ENCODE assay signal across 23 cellular contexts in the genomic region with DNA sequence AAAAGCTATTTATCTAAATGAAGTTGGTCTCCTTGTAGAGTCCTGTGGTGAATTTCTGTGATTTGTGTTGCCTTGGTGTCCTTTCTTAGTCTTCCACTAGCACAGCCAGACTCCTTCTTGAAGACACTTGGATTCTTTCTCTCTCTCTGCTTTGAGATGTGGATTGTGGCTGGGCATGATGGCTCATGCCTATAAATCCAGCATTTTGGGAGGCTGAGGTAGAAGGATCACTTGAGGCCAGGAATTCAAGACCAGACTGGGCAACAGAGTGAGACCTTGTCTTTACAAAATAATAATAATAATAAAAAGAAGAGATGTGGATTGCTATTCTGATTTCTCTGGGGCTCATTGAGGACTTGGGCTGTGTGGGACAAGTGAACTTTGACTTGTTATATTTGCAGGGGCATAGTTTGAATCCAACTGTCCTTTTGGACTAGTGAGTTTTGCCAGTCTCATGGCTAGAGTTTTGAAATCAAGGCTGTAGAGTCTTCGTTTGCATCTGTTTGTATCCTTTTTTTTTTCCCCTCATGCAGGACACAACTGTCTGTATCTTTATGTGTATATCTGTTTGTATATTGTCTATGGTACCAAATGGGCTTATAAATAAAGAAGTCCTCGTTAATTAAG. TPM values are rescaled to one million over a fixed set of nuclear protein-coding genes. Genes with fewer than 3 reads are reported as not detected.
DNase-seq lines count a peak whose midpoint lies in the region; ATAC-seq, FAIRE-seq and TF ChIP-seq lines count a peak whose summit lies in the region.
"Had no signal": no experiment of that assay in that cellular context is flagged by ENCODE, and none has a peak within 500 bp of the region (broad histone marks: within the 10 kb centered on the region; RNA-seq: fewer than 3 reads in every experiment).

No MANE protein-coding gene starts in this region.

- no peak for TF ChIP-seq RAD21 in HepG2 (CRISPR knock-in tag; IDR thresholded peaks at IDR 0.05)

- WGBS in HepG2 (ENCODE audit: low lambda C conversion rate), result 3% methylated on average over 2 of the region's 2 CpGs
- WGBS in right lobe of liver (ENCODE audit: insufficient coverage, low coverage, low lambda C conversion rate, missing lambda C conversion rate), result 34% methylated on average over 2 of the region's 2 CpGs
- 50 to 74% (median 55%) methylated on average over 2 of the region's 2 CpGs for WGBS in small intestine, 3 donors
- WGBS in upper lobe of left lung, 2 donors, result 76 to 82% methylated on average over 2 of the region's 2 CpGs

- ATAC-seq in activated B cell treated with CpG ODN at 0.5 μM for 24 hours (ENCODE audit: low read depth) (no peak), HepG2 (peak; percentile 88), right lobe of liver (peak; percentile 79 to 92 (median 84)), HG03571 (IDR thresholded peaks at IDR 0.05; ENCODE audit: unreplicated experiment) (no peak), upper lobe of left lung (ENCODE audit: low FRiP score in 2 of 2) (no peak)
- ATAC-seq: CD8-positive, alpha-beta T cell had no signal

- H3K79me2 ChIP-seq in HepG2 (ENCODE audit: insufficient read depth, low read length), result no peaks in the 10 kb centered on the region

- no peaks in the 10 kb centered on the region for H3K36me3 Mint-ChIP-seq in activated B cell treated with CpG ODN at 0.5 μM for 24 hours (ENCODE audit: low read depth)
- H3K36me3 Mint-ChIP-seq: CD8-positive, alpha-beta T cell had no signal

- H3K9ac ChIP-seq in HepG2 (ENCODE audit: insufficient read depth, low read depth, low read length), result peak overlapping the region; percentile 26; the same call in 1 of the 2 replicates
- H3K9ac ChIP-seq: BLaER1 treated with 17β-estradiol and CSF1 and Interleukin-3, amounts not matched to agents 10 nM and 100 nM had no signal

- no peak for DNase-seq in activated B cell treated with CpG ODN at 0.5 μM for 24 hours
- DNase-seq in HepG2 (ENCODE audit: low spot score), result peak; percentile 84
- DNase-seq in right lobe of liver, result no peak
- peak; percentile 23 for DNase-seq in small intestine
- DNase-seq in NCI-H524 (lab: John Stamatoyannopoulos, UW), result no peak
- no peak for DNase-seq in NCI-H2196 (lab: John Stamatoyannopoulos, UW; ENCODE audit: unreplicated experiment)
- no peak for DNase-seq in upper lobe of left lung
- DNase-seq: 8988T; ACHN; Caco-2; Calu3; CD4-positive, alpha-beta T cell; CD8-positive, alpha-beta T cell; DMS79 treated with DMSO at 0.1 percent for 48 hours; GF-D8 had no signal

- H3K27ac ChIP-seq in HepG2 (ENCODE audit: extremely low read length, insufficient read depth, low read length) (peak overlapping the region; percentile 83), right lobe of liver (peak overlapping the region; percentile 48 to 87 (median 84)), small intestine (ENCODE audit: low read depth in 1 of 2, low read length in 1 of 2) (no peak overlapping the region), upper lobe of left lung (no peak overlapping the region)
- H3K27ac ChIP-seq: BLaER1 treated with 17β-estradiol and CSF1 and Interleukin-3, amounts not matched to agents 10 nM and 100 nM; C4-2B had no signal

- in situ Hi-C loops in HepG2 (cut with HindIII; ENCODE audit: extremely low pct_ligation_motif_present, low pct_unique_long_range_greater_than_20kb), result no loop called here

- H3K4me3 ChIP-seq in HepG2 (replicated peaks in 1 of 3; ENCODE audit: insufficient read depth in 1 of 3, low read depth in 2 of 3, low read length in 3 of 3), result no peak overlapping the region; a peak in 1 of 6 replicates
- H3K4me3 ChIP-seq in right lobe of liver, result peak overlapping the region in 1 of 3 donors; percentile 5
- H3K4me3 ChIP-seq in small intestine (ENCODE audit: low read depth in 1 of 2, low read length in 2 of 2), result no peak overlapping the region
- H3K4me3 ChIP-seq in upper lobe of left lung, result no peak overlapping the region
- H3K4me3 ChIP-seq: BLaER1 treated with 17β-estradiol and CSF1 and Interleukin-3, amounts not matched to agents 10 nM and 100 nM had no signal

- peaks cover 24% of the 10 kb centered on the region for H3K4me1 Mint-ChIP-seq in activated B cell treated with CpG ODN at 0.5 μM for 24 hours

- TF ChIP-seq CTCF in activated B cell treated with CpG ODN at 0.5 μM for 24 hours (IDR thresholded peaks at IDR 0.05) (no peak), HepG2 (CRISPR knock-in tag; IDR thresholded peaks at IDR 0.05) (no peak), right lobe of liver (IDR thresholded peaks at IDR 0.05) (no peak), upper lobe of left lung (IDR thresholded peaks at IDR 0.05) (no peak)

- H3K9me3 ChIP-seq in HepG2 (ENCODE audit: low read length) (no peaks in the 10 kb centered on the region), right lobe of liver (no peaks in the 10 kb centered on the region), small intestine (ENCODE audit: control insufficient read depth, low read depth) (no peaks in the 10 kb centered on the region), upper lobe of left lung (no peaks in the 10 kb centered on the region)
- H3K9me3 ChIP-seq: BLaER1 treated with 17β-estradiol and CSF1 and Interleukin-3, amounts not matched to agents 10 nM and 100 nM; Caco-2 had no signal

- no peaks in the 10 kb centered on the region for H3K27me3 Mint-ChIP-seq in activated B cell treated with CpG ODN at 0.5 μM for 24 hours
- H3K27me3 Mint-ChIP-seq: CD4-positive, alpha-beta T cell had no signal

- CTCF ChIA-PET in activated B cell treated with CpG ODN at 0.5 μM for 24 hours (lab: Charles Lee) (no interaction called here), HepG2 (lab: Yijun Ruan, JAX; ENCODE audit: low intra/inter-chr PET ratio, low total read pairs) (no interaction called here)

- BruUV-seq in HepG2 (replicated peaks; lab: Mats Ljungman, UMichigan), result no TSS peak

- H3K9me3 Mint-ChIP-seq in activated B cell treated with CpG ODN at 0.5 μM for 24 hours, result no peaks in the 10 kb centered on the region
- H3K9me3 Mint-ChIP-seq: CD4-positive, alpha-beta T cell; CD8-positive, alpha-beta T cell had no signal

- POLR2A ChIA-PET in activated B cell treated with CpG ODN at 0.5 μM for 24 hours (lab: Charles Lee), result interaction anchor here (1.1 kb wide), 1 partner anchor 9 kb away, joined by 4 read pairs; no protein-coding TSS in a partner anchor
- POLR2A ChIA-PET in HepG2 (lab: Yijun Ruan, JAX), result interaction anchor here (2.5 to 3.8 kb wide), 2 partner anchors 10 to 122 kb away, joined by 17 to 53 read pairs; partner anchors contain the start of genes SMIM14 and UGDH

- H3K4me1 ChIP-seq in HepG2 (ENCODE audit: insufficient read depth, low read length), result peaks cover 44% of the 10 kb centered on the region
- peaks cover 0 to 48% (median 14%) of the 10 kb centered on the region in 4 donors for H3K4me1 ChIP-seq in right lobe of liver
- no peaks in the 10 kb centered on the region for H3K4me1 ChIP-seq in small intestine (ENCODE audit: control insufficient read depth in 2 of 2, insufficient read depth in 1 of 2, low read depth in 1 of 2, low read length in 1 of 2)
- no peaks in the 10 kb centered on the region for H3K4me1 ChIP-seq in upper lobe of left lung

- no peaks in the 10 kb centered on the region for H4K20me1 ChIP-seq in HepG2 (ENCODE audit: insufficient read depth, low read length)
- H4K20me1 ChIP-seq: BLaER1 treated with 17β-estradiol and CSF1 and Interleukin-3, amounts not matched to agents 10 nM and 100 nM had no signal

- FAIRE-seq in HepG2 (lab: Jason Lieb, UNC), result peak; percentile 85
- no peak for FAIRE-seq in small intestine (lab: Jason Lieb, UNC)
- FAIRE-seq: A204.1, D721Med, G401.6, GM12891, GM19239 had no signal

- H3K27ac Mint-ChIP-seq in activated B cell treated with CpG ODN at 0.5 μM for 24 hours, result peak overlapping the region; percentile 10
- H3K27ac Mint-ChIP-seq: CD4-positive, alpha-beta T cell; CD8-positive, alpha-beta T cell had no signal

- H3K36me3 ChIP-seq in HepG2 (replicated peaks in 1 of 2; ENCODE audit: control insufficient read depth in 1 of 2, insufficient read depth in 2 of 2, low read length in 2 of 2), result no peaks in the 10 kb centered on the region
- H3K36me3 ChIP-seq in right lobe of liver, result no peaks in the 10 kb centered on the region
- H3K36me3 ChIP-seq in small intestine (ENCODE audit: control insufficient read depth in 2 of 2, insufficient read depth in 2 of 2, low read length in 2 of 2), result no peaks in the 10 kb centered on the region
- H3K36me3 ChIP-seq in upper lobe of left lung, result no peaks in the 10 kb centered on the region
- H3K36me3 ChIP-seq: BLaER1 treated with 17β-estradiol and CSF1 and Interleukin-3, amounts not matched to agents 10 nM and 100 nM had no signal

- H3K27me3 ChIP-seq in HepG2 (ENCODE audit: control insufficient read depth in 1 of 2, insufficient read depth in 2 of 2, low read length in 2 of 2) (no peaks in the 10 kb centered on the region), right lobe of liver (no peaks in the 10 kb centered on the region), small intestine (ENCODE audit: control insufficient read depth in 2 of 2, insufficient read depth in 2 of 2, low read length in 2 of 2) (no peaks in the 10 kb centered on the region), upper lobe of left lung (no peaks in the 10 kb centered on the region)
- H3K27me3 ChIP-seq: BLaER1 treated with 17β-estradiol and CSF1 and Interleukin-3, amounts not matched to agents 10 nM and 100 nM had no signal

- TF ChIP-seq EP300 in HepG2 (IDR thresholded peaks at IDR 0.05; ENCODE audit: low read depth in 2 of 2, low read length in 2 of 2) (peak in 1 of 2 experiments; percentile 75; a peak in 1 of 4 replicates), HepG2 (CRISPR knock-in tag; IDR thresholded peaks at IDR 0.05; ENCODE audit: borderline replicate concordance) (no peak), upper lobe of left lung (IDR thresholded peaks at IDR 0.05) (no peak)

- H3K4me3 Mint-ChIP-seq in activated B cell treated with CpG ODN at 0.5 μM for 24 hours, result no peak overlapping the region
- H3K4me3 Mint-ChIP-seq: CD4-positive, alpha-beta T cell; CD8-positive, alpha-beta T cell had no signal

- TF ChIP-seq POLR2A in HepG2 (IDR thresholded peaks at IDR 0.05; ENCODE audit: insufficient read depth in 1 of 2, low read depth in 2 of 2, low read length in 2 of 2), result no peak
- no peak for TF ChIP-seq POLR2A in right lobe of liver (IDR thresholded peaks at IDR 0.05)
- no peak for TF ChIP-seq POLR2A in upper lobe of left lung (IDR thresholded peaks at IDR 0.05)

- peak overlapping the region; percentile 18 for H2AFZ ChIP-seq in HepG2 (ENCODE audit: low read length)

- intact Hi-C loops in activated B cell treated with CpG ODN at 0.5 μM for 24 hours (cut with micrococcal nuclease), result no loop called here
- intact Hi-C loops in HepG2 (cut with micrococcal nuclease; ENCODE audit: unreplicated experiment), result no loop called here
- intact Hi-C loops in right lobe of liver (cut with DNase I), result no loop called here

- H3K4me2 ChIP-seq in HepG2 (ENCODE audit: low read depth, low read length), result peak overlapping the region; percentile 53
- H3K4me2 ChIP-seq: BLaER1 treated with 17β-estradiol and CSF1 and Interleukin-3, amounts not matched to agents 10 nM and 100 nM had no signal

RNA-seq across cellular contexts. Expression of gene SMIM14, which starts 11.1 kb away (rescaled TPM):
- total RNA-seq in activated B cell treated with CpG ODN at 0.5 μM for 24 hours, result 83.1 and 86.5 TPM in 2 replicates
- 16.3 and 26.2 TPM in 2 replicates for total RNA-seq in HepG2 (2016; rRNA removed; fragmentation: Illumina TruSeq; extraction: Trizol)
- 2.3 and 3.0 TPM in 2 replicates for total RNA-seq in HepG2 (2016; cell fraction: cytosol; rRNA removed; fragmentation: Illumina TruSeq; extraction: Trizol; ENCODE audit: low read depth)
- 16.9 and 24.5 TPM in 2 replicates for total RNA-seq in HepG2 (2016; cell fraction: insoluble cytoplasmic fraction; rRNA removed; fragmentation: Illumina TruSeq; extraction: Trizol)
- total RNA-seq in HepG2 (2016; cell fraction: membrane; rRNA removed; fragmentation: Illumina TruSeq; extraction: Trizol), result 7.0 and 8.1 TPM in 2 replicates
- total RNA-seq in HepG2 (2016; cell fraction: nucleus; rRNA removed; fragmentation: Illumina TruSeq; extraction: Trizol), result 4.2 and 6.0 TPM in 2 replicates
- polyA plus RNA-seq in HepG2 (2011; rRNA removed), result 20.1 and 28.1 TPM in 2 replicates
- 12.9 and 16.5 TPM in 2 replicates for polyA plus RNA-seq in HepG2 (2011; cell fraction: cytosol; rRNA removed)
- polyA plus RNA-seq in HepG2 (2011; cell fraction: nucleus; rRNA removed), result 3.0 and 7.6 TPM in 2 replicates
- 16.0 and 17.5 TPM in 2 replicates for polyA plus RNA-seq in HepG2 (2012)
- polyA plus RNA-seq in HepG2 (2016; cell fraction: cytosol; fragmentation: Illumina TruSeq; extraction: Trizol; ENCODE audit: low read depth), result 3.3 and 4.9 TPM in 2 replicates
- 22.5 and 24.5 TPM in 2 replicates for polyA plus RNA-seq in HepG2 (2016; cell fraction: insoluble cytoplasmic fraction; fragmentation: Illumina TruSeq; extraction: Trizol; ENCODE audit: low read depth)
- 7.2 and 7.6 TPM in 2 replicates for polyA plus RNA-seq in HepG2 (2016; cell fraction: membrane; fragmentation: Illumina TruSeq; extraction: Trizol; ENCODE audit: low read depth)
- polyA plus RNA-seq in HepG2 (2016; cell fraction: nucleus; fragmentation: Illumina TruSeq; extraction: Trizol; ENCODE audit: insufficient read depth, low read depth), result 12.5 and 14.8 TPM in 2 replicates
- 5.9 and 20.5 TPM in 2 replicates for polyA minus RNA-seq in HepG2 (2011; rRNA and poly(A)+ RNA removed; ENCODE audit: low replicate concordance)
- polyA minus RNA-seq in HepG2 (2011; cell fraction: cytosol; rRNA and poly(A)+ RNA removed), result 18.6 and 21.3 TPM in 2 replicates
- polyA minus RNA-seq in HepG2 (2011; cell fraction: nucleus; rRNA and poly(A)+ RNA removed), result 4.4 and 6.1 TPM in 2 replicates
- 100 to 1,000 TPM in 3 of 6 experiments, 10 to 100 TPM in 3; 54.0 to 224 (median 124) TPM for total RNA-seq in right lobe of liver
- 10 to 100 TPM; 22.3 to 39.8 (median 31.3) TPM for polyA plus RNA-seq in small intestine
- 10 to 100 TPM; 24.1 to 80.5 (median 40.4) TPM for total RNA-seq in upper lobe of left lung

RNA-seq across cellular contexts. Expression of gene UBE2K, which starts 48.2 kb away (rescaled TPM):
- total RNA-seq in activated B cell treated with CpG ODN at 0.5 μM for 24 hours (54.4 and 64.0 TPM in 2 replicates), HepG2 (2016; rRNA removed; fragmentation: Illumina TruSeq; extraction: Trizol) (36.2 and 72.9 TPM in 2 replicates), right lobe of liver (10 to 100 TPM; 20.5 to 54.8 (median 44.0) TPM), upper lobe of left lung (10 to 100 TPM; 22.3 to 57.4 (median 34.4) TPM)
- total RNA-seq in HepG2 (2016; cell fraction: cytosol; rRNA removed; fragmentation: Illumina TruSeq; extraction: Trizol; ENCODE audit: low read depth), result 15.9 and 16.7 TPM in 2 replicates
- 37.2 and 67.7 TPM in 2 replicates for total RNA-seq in HepG2 (2016; cell fraction: insoluble cytoplasmic fraction; rRNA removed; fragmentation: Illumina TruSeq; extraction: Trizol)
- 41.2 and 44.3 TPM in 2 replicates for total RNA-seq in HepG2 (2016; cell fraction: membrane; rRNA removed; fragmentation: Illumina TruSeq; extraction: Trizol)
- 23.8 and 34.5 TPM in 2 replicates for total RNA-seq in HepG2 (2016; cell fraction: nucleus; rRNA removed; fragmentation: Illumina TruSeq; extraction: Trizol)
- polyA plus RNA-seq in HepG2 (2011; rRNA removed) (58.7 and 81.0 TPM in 2 replicates), small intestine (10 to 100 TPM; 33.5 to 36.0 (median 35.1) TPM)
- polyA plus RNA-seq in HepG2 (2011; cell fraction: cytosol; rRNA removed), result 36.8 and 43.7 TPM in 2 replicates
- 9.1 and 13.3 TPM in 2 replicates for polyA plus RNA-seq in HepG2 (2011; cell fraction: nucleus; rRNA removed)
- 71.5 and 102 TPM in 2 replicates for polyA plus RNA-seq in HepG2 (2012)
- 47.8 and 57.7 TPM in 2 replicates for polyA plus RNA-seq in HepG2 (2016; cell fraction: cytosol; fragmentation: Illumina TruSeq; extraction: Trizol; ENCODE audit: low read depth)
- 134 and 143 TPM in 2 replicates for polyA plus RNA-seq in HepG2 (2016; cell fraction: insoluble cytoplasmic fraction; fragmentation: Illumina TruSeq; extraction: Trizol; ENCODE audit: low read depth)
- 73.6 and 85.5 TPM in 2 replicates for polyA plus RNA-seq in HepG2 (2016; cell fraction: membrane; fragmentation: Illumina TruSeq; extraction: Trizol; ENCODE audit: low read depth)
- 70.9 and 90.4 TPM in 2 replicates for polyA plus RNA-seq in HepG2 (2016; cell fraction: nucleus; fragmentation: Illumina TruSeq; extraction: Trizol; ENCODE audit: insufficient read depth, low read depth)
- 16.0 and 22.7 TPM in 2 replicates for polyA minus RNA-seq in HepG2 (2011; rRNA and poly(A)+ RNA removed; ENCODE audit: low replicate concordance)
- 21.4 and 25.3 TPM in 2 replicates for polyA minus RNA-seq in HepG2 (2011; cell fraction: cytosol; rRNA and poly(A)+ RNA removed)
- 15.2 and 17.0 TPM in 2 replicates for polyA minus RNA-seq in HepG2 (2011; cell fraction: nucleus; rRNA and poly(A)+ RNA removed)

Comparison
In these comparisons a context has a peak if more than half of its experiments do, and no peak if none do; other contexts are left out.
1. DNase-seq: peak in HepG2 (single experiment) and small intestine (single experiment); none in activated B cell treated with CpG ODN at 0.5 μM for 24 hours (single experiment), right lobe of liver (0 of 3), NCI-H524 (0 of 2), NCI-H2196 (single experiment) and upper lobe of left lung (0 of 2).
2. ATAC-seq: peak in HepG2 (single experiment) and right lobe of liver (4 of 4); none in activated B cell treated with CpG ODN at 0.5 μM for 24 hours (single experiment), HG03571 (single experiment) and upper lobe of left lung (0 of 2).
3. H3K27ac ChIP-seq: peak in HepG2 (single experiment) and right lobe of liver (3 of 3); none in small intestine (0 of 2) and upper lobe of left lung (0 of 4).